ENCODE assay signal across 21 cellular contexts in genomic region chr3:146903927-146904326, GRCh38.
"Had no signal": no experiment of that assay in that cellular context is flagged by ENCODE, and none has a peak within 500 bp of the region (broad histone marks: within the 10 kb centered on the region; RNA-seq: fewer than 3 reads in every experiment).

No MANE protein-coding gene starts in this region.

- H3K27ac ChIP-seq: cardiac muscle cell, colonic mucosa, foreskin keratinocyte, left lung, thyroid gland had no signal

- DNase-seq: activated B cell treated with CpG ODN at 0.5 μM for 24 hours; activated CD4-positive, alpha-beta memory T cell treated with anti-CD3 and anti-CD28 coated beads, Interleukin-2, amount 10 ng/mL, durations not matched to agents 7 days and 5 days; activated CD4-positive, alpha-beta T cell treated with anti-CD3 and anti-CD28 coated beads for 4 hours; activated CD8-positive, alpha-beta memory T cell treated with anti-CD3 and anti-CD28 coated beads, Interleukin-2, amount 10 ng/mL, durations not matched to agents 7 days and 5 days; activated naive CD4-positive, alpha-beta T cell; activated naive CD8-positive, alpha-beta T cell treated with anti-CD3 and anti-CD28 coated beads for 36 hours; amniotic stem cell; colonic mucosa; endodermal cell; foreskin keratinocyte; glutamatergic neuron; left lung; mesenchymal stem cell; naive thymus-derived CD8-positive, alpha-beta T cell; stimulated activated CD4-positive, alpha-beta T cell treated with anti-CD3 and anti-CD28 coated beads, Interleukin-12 subunit alpha, Interleukin-12 subunit beta, amount 100 ng/mL, for 4 hours; stimulated activated CD4-positive, alpha-beta T cell treated with anti-CD3 and anti-CD28 coated beads, Interleukin-1b, Interleukin-23, amount 100 ng/mL, for 48 hours; stimulated activated CD8-positive, alpha-beta memory T cell treated with anti-CD3 and anti-CD28 coated beads, Interleukin-4, amount 100 ng/mL, for 48 hours; stimulated activated naive CD4-positive, alpha-beta T cell; thyroid gland had no signal

- H3K36me3 ChIP-seq: cardiac muscle cell, colonic mucosa, left lung, thyroid gland had no signal

- H3K4me1 ChIP-seq: colonic mucosa, foreskin keratinocyte, left lung, thyroid gland had no signal

- ATAC-seq: activated CD8-positive, alpha-beta memory T cell treated with anti-CD3 and anti-CD28 coated beads, Interleukin-2, amount 10 ng/mL, durations not matched to agents 7 days and 5 days; activated T-helper 17 cell treated with anti-CD3 and anti-CD28 coated beads, Interleukin-2, amount 50 U/mL, for 72 hours; foreskin keratinocyte; left lung; naive thymus-derived CD8-positive, alpha-beta T cell had no signal

- H3K4me3 ChIP-seq: cardiac muscle cell, colonic mucosa, left lung, thyroid gland had no signal

- H3K27me3 ChIP-seq: cardiac muscle cell, colonic mucosa, foreskin keratinocyte, left lung, thyroid gland had no signal

- H3K9me3 ChIP-seq: colonic mucosa, left lung, thyroid gland had no signal
